Comparison of ENCODE assay signal across 8 cellular contexts in genomic region chr2:170505631-170506270, GRCh38.
A peak's percentile ranks its signal among the peaks of the same experiment; 100 is the strongest.
DNase-seq lines count a peak whose midpoint lies in the region; ATAC-seq, FAIRE-seq and TF ChIP-seq lines count a peak whose summit lies in the region.
"Had no signal": no experiment of that assay in that cellular context is flagged by ENCODE, and none has a peak within 500 bp of the region (broad histone marks: within the 10 kb centered on the region; RNA-seq: fewer than 3 reads in every experiment).

No MANE protein-coding gene starts in this region.

- peak overlapping the region; percentile 57 for H3K27ac ChIP-seq in cingulate gyrus (ENCODE audit: low read depth, low read length)
- H3K27ac ChIP-seq in kidney (ENCODE audit: low read depth in 2 of 2, low read length in 2 of 2): peak overlapping the region in 1 of 2 donors; percentile 28
- H3K27ac ChIP-seq: SK-N-MC had no signal

- H3K9me3 ChIP-seq in kidney (ENCODE audit: control insufficient read depth in 1 of 2, low read length in 2 of 2): no peaks in the 10 kb centered on the region

- no peak for ATAC-seq in HG03159 (IDR thresholded peaks at IDR 0.05; ENCODE audit: unreplicated experiment)

- TF ChIP-seq CTCF in kidney (IDR thresholded peaks at IDR 0.05; ENCODE audit: borderline replicate concordance, extremely low read depth, insufficient read depth): no peak

- H3K4me1 ChIP-seq in kidney (ENCODE audit: control insufficient read depth in 1 of 2, insufficient read depth in 1 of 2, low read depth in 1 of 2, low read length in 2 of 2): peaks cover 0 to 5% of the 10 kb centered on the region in 2 donors

- H3K4me3 ChIP-seq in kidney (ENCODE audit: low read length in 2 of 2): no peak overlapping the region
- H3K4me3 ChIP-seq: SK-N-MC had no signal

- no peak for FAIRE-seq in kidney (lab: Jason Lieb, UNC)

- DNase-seq in NCI-H774 (lab: John Stamatoyannopoulos, UW): peak; percentile 9
- DNase-seq in kidney: peak; percentile 81
- DNase-seq in stromal cell of bone marrow (ENCODE audit: low read depth): peak; percentile 7
- DNase-seq in stimulated activated CD4-positive, alpha-beta T cell treated with anti-CD3 and anti-CD28 coated beads, Interleukin-2, amount 100 ng/mL, for 48 hours: no peak
- DNase-seq in activated gamma-delta T cell (lab: John Stamatoyannopoulos, UW): no peak

- intact Hi-C loops in kidney (cut with DNase I): no loop called here

- H3K9ac ChIP-seq in kidney (ENCODE audit: low read length in 2 of 2): no peak overlapping the region

- no peaks in the 10 kb centered on the region for H3K36me3 ChIP-seq in kidney (ENCODE audit: control insufficient read depth in 1 of 2, insufficient read depth in 2 of 2, low read length in 2 of 2)

Comparison
In these comparisons a context has a peak if more than half of its experiments do, and no peak if none do; other contexts are left out.
1. DNase-seq: peak in NCI-H774 (single experiment), kidney (single experiment) and stromal cell of bone marrow (single experiment); none in stimulated activated CD4-positive, alpha-beta T cell treated with anti-CD3 and anti-CD28 coated beads, Interleukin-2, amount 100 ng/mL, for 48 hours (0 of 2) and activated gamma-delta T cell (single experiment).